ENCODE assay signal across 9 cellular contexts in the genomic region with DNA sequence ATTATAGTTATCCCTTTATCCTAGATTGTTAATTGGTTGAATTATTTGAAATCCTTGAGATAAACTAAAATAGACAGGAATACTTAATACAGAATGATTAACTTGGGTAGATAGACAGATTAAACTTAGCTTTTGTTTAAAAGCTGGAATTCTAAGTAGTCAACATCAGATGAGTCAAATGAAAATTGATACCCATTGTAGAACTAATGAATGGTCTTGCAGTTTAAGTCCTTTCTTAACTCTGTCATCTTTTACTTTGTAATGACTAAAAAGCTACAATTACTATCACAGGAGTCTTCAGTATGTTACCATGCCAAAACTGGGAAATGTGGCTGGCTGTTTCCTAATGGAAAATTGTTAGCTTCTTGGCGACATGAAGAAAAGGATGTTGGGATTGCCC. TPM values are rescaled to one million over a fixed set of nuclear protein-coding genes. Genes with fewer than 3 reads are reported as not detected.
DNase-seq lines count a peak whose midpoint lies in the region; ATAC-seq, FAIRE-seq and TF ChIP-seq lines count a peak whose summit lies in the region.
"Had no signal": no experiment of that assay in that cellular context is flagged by ENCODE, and none has a peak within 500 bp of the region (broad histone marks: within the 10 kb centered on the region; RNA-seq: fewer than 3 reads in every experiment).

No MANE protein-coding gene starts in this region.

- TF ChIP-seq POLR2A in A549 (IDR thresholded peaks at IDR 0.05; ENCODE audit: low read length): no peak

- H3K79me2 ChIP-seq in astrocyte (ENCODE audit: insufficient read depth, low read length): no peaks in the 10 kb centered on the region

- ATAC-seq in A549: no peak
- ATAC-seq in naive B cell (ENCODE audit: low read depth in 2 of 2): no peak
- no peak for ATAC-seq in HG02642 (IDR thresholded peaks at IDR 0.05; ENCODE audit: poor library complexity, unreplicated experiment)

- peaks cover 40% of the 10 kb centered on the region for H3K4me1 ChIP-seq in A549
- H3K4me1 ChIP-seq in astrocyte (ENCODE audit: insufficient read depth, low read length): peaks cover 9% of the 10 kb centered on the region

- no peak for TF ChIP-seq CTCF in A549 (IDR thresholded peaks at IDR 0.05)
- no peak for TF ChIP-seq CTCF in astrocyte (IDR thresholded peaks at IDR 0.05; ENCODE audit: insufficient read depth, low read depth, low read length)

- CTCF ChIA-PET in A549 (lab: Yijun Ruan, JAX): interaction anchor here (0.7 to 2.2 kb wide), 5 partner anchors 14 to 260 kb away, joined by 3 to 6 read pairs (median 4); no protein-coding TSS in a partner anchor

- H3K4me1 Mint-ChIP-seq in astrocyte (ENCODE audit: low read depth, unreplicated experiment) (peaks cover 22% of the 10 kb centered on the region), naive B cell (peaks cover 0 to 9% (median 8%) of the 10 kb centered on the region in 3 donors)

- H2AFZ ChIP-seq in astrocyte (ENCODE audit: low read depth, low read length): peak overlapping the region; percentile 14

- WGBS in A549 (ENCODE audit: missing lambda C conversion rate): 66% methylated on average over 1 of the region's 1 CpG

- no peaks in the 10 kb centered on the region for H3K27me3 ChIP-seq in astrocyte (ENCODE audit: insufficient read depth, low read length)

- H3K36me3 Mint-ChIP-seq in astrocyte (ENCODE audit: low read depth, unreplicated experiment) (no peaks in the 10 kb centered on the region), naive B cell (no peaks in the 10 kb centered on the region)

- no peaks in the 10 kb centered on the region for H3K27me3 Mint-ChIP-seq in astrocyte (ENCODE audit: low read depth, unreplicated experiment)
- H3K27me3 Mint-ChIP-seq in naive B cell: no peaks in the 10 kb centered on the region

- H4K20me1 ChIP-seq in astrocyte (ENCODE audit: insufficient read depth, low read length): no peaks in the 10 kb centered on the region

- H3K27ac Mint-ChIP-seq in astrocyte (ENCODE audit: unreplicated experiment): peak overlapping the region; percentile 91
- peak overlapping the region in 5 of 6 donors; percentile 34 to 96 (median 87) for H3K27ac Mint-ChIP-seq in naive B cell

- peak overlapping the region; percentile 93 for H3K9ac ChIP-seq in astrocyte (ENCODE audit: low read length)

- no peak for TF ChIP-seq EP300 in A549 (IDR thresholded peaks at IDR 0.05)

- no peaks in the 10 kb centered on the region for H3K9me3 Mint-ChIP-seq in astrocyte (ENCODE audit: unreplicated experiment)
- no peaks in the 10 kb centered on the region for H3K9me3 Mint-ChIP-seq in naive B cell

- POLR2A ChIA-PET in A549 (lab: Yijun Ruan, JAX): no interaction called here

- DNase-seq in A549 (ENCODE audit: low read depth in 1 of 2, low spot score in 1 of 2) (no peak), HT-29 (ENCODE audit: low spot score) (peak; percentile 48), astrocyte (ENCODE audit: low read depth) (no peak), naive B cell (no peak), GM03348 (ENCODE audit: low spot score) (no peak), NCI-H1694 treated with DMSO at 0.1 percent for 48 hours (lab: John Stamatoyannopoulos, UW) (no peak), NCI-H2196 treated with DMSO at 0.1 percent for 48 hours (lab: John Stamatoyannopoulos, UW; ENCODE audit: unreplicated experiment) (no peak)
- DNase-seq: DMS 273 treated with DMSO at 0.1 percent for 48 hours had no signal

- H3K4me3 Mint-ChIP-seq in astrocyte (ENCODE audit: unreplicated experiment): no peak overlapping the region
- H3K4me3 Mint-ChIP-seq in naive B cell: peak overlapping the region in 7 of 8 donors; percentile 81 to 99 (median 91)

- no peak for TF ChIP-seq RAD21 in A549 (conservative IDR thresholded peaks at IDR 0.05 in 1 of 2, IDR thresholded peaks at IDR 0.05 in 1 of 2)

- no peak overlapping the region for H3K4me3 ChIP-seq in A549
- H3K4me3 ChIP-seq in astrocyte (ENCODE audit: insufficient read depth, low read depth, low read length): peak overlapping the region; percentile 74

- H3K36me3 ChIP-seq in astrocyte (ENCODE audit: insufficient read depth, low read length): no peaks in the 10 kb centered on the region

- H3K27ac ChIP-seq in A549 (peak overlapping the region; percentile 81 to 90), astrocyte (ENCODE audit: low read depth, low read length) (peak overlapping the region; percentile 97)

- H3K4me2 ChIP-seq in A549 (peak overlapping the region; percentile 78), astrocyte (ENCODE audit: low read length) (peak overlapping the region; percentile 87)

- H3K9me3 ChIP-seq in A549 (no peaks in the 10 kb centered on the region), astrocyte (ENCODE audit: insufficient read depth, low read depth, low read length) (no peaks in the 10 kb centered on the region)

- no peak for FAIRE-seq in A549 (lab: Jason Lieb, UNC)
- FAIRE-seq in astrocyte (lab: Jason Lieb, UNC): peak; percentile 5

TF ChIP-seq in A549, 52 proteins besides CTCF, POLR2A, EP300 and RAD21:
- TF ChIP-seq CEBPB (IDR thresholded peaks at IDR 0.05) (no peak), FOSL2 (IDR thresholded peaks at IDR 0.05) (no peak), FOSL2 (CRISPR knock-in tag; IDR thresholded peaks at IDR 0.05) (no peak), NR3C1 (IDR thresholded peaks at IDR 0.05) (no peak)
- TF ChIP-seq, protein P1, sequence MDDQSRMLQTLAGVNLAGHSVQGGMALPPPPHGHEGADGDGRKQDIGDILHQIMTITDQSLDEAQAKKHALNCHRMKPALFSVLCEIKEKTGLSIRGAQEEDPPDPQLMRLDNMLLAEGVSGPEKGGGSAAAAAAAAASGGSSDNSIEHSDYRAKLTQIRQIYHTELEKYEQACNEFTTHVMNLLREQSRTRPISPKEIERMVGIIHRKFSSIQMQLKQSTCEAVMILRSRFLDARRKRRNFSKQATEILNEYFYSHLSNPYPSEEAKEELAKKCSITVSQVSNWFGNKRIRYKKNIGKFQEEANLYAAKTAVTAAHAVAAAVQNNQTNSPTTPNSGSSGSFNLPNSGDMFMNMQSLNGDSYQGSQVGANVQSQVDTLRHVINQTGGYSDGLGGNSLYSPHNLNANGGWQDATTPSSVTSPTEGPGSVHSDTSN (IDR thresholded peaks at IDR 0.05): no peak

RNA-seq across cellular contexts. Expression of a gene that starts 20.3 kb away (rescaled TPM):
- polyA plus RNA-seq in A549 (2011; rRNA removed): 1,630 and 1,990 TPM in 2 replicates
- 803 and 959 TPM in 2 replicates for polyA plus RNA-seq in A549 (2012; cell fraction: cytosol; rRNA removed)
- 455 and 518 TPM in 2 replicates for polyA plus RNA-seq in A549 (2012; cell fraction: nucleus; rRNA removed)
- 1,437 to 1,601 TPM (median 1,494 TPM) in 3 replicates for polyA plus RNA-seq in A549 (2017; fragmentation: RNase III; extraction: RNeasy Plus Mini Kit Qiagen cat#74134 plus additional on column Dnase treatment)
- 502 and 534 TPM in 2 replicates for polyA minus RNA-seq in A549 (2011; rRNA and poly(A)+ RNA removed)
- total RNA-seq in HT-29 (2014; rRNA removed; shearing (Covaris generic)): 171 and 192 TPM in 2 replicates
- total RNA-seq in astrocyte: 447 and 637 TPM in 2 replicates
- polyA plus RNA-seq in naive B cell (ENCODE audit: low read depth in 6 of 6): 1 to 10 TPM in 5 of 6 donors, under 1 TPM in 1; 0.50 to 5.1 (median 2.6) TPM
